Comparison of ENCODE assay signal across 9 cellular contexts in genomic region chr16:1408171-1408837, GRCh38. TPM values are rescaled to one million over a fixed set of nuclear protein-coding genes. Genes with fewer than 3 reads are reported as not detected.
DNase-seq lines count a peak whose midpoint lies in the region; ATAC-seq, FAIRE-seq and TF ChIP-seq lines count a peak whose summit lies in the region.
"Had no signal": no experiment of that assay in that cellular context is flagged by ENCODE, and none has a peak within 500 bp of the region (broad histone marks: within the 10 kb centered on the region; RNA-seq: fewer than 3 reads in every experiment).

No MANE protein-coding gene starts in this region.

- peak overlapping the region; percentile 60 for H3K4me2 ChIP-seq in endothelial cell of umbilical vein (ENCODE audit: insufficient read depth, low read length)

- ATAC-seq in GM19452 (IDR thresholded peaks at IDR 0.05; ENCODE audit: unreplicated experiment) = peak; percentile 69

- H3K27me3 ChIP-seq in NT2/D1 (ENCODE audit: insufficient read depth, insufficient read length) (no peaks in the 10 kb centered on the region), endothelial cell of umbilical vein (ENCODE audit: control insufficient read depth in 2 of 2, insufficient read depth in 2 of 2, low read length in 2 of 2) (no peaks in the 10 kb centered on the region)

- no peak overlapping the region for H3K27ac ChIP-seq in endothelial cell of umbilical vein (ENCODE audit: insufficient read depth, low read depth, low read length)

- POLR2A ChIA-PET in endothelial cell of umbilical vein (lab: Charles Lee) = interaction anchor here (0.5 kb wide), 1 partner anchor 215 kb away, joined by 3 read pairs; no protein-coding TSS in a partner anchor

- CTCF ChIA-PET in endothelial cell of umbilical vein (lab: Charles Lee) = interaction anchor here (1.0 to 2.0 kb wide), 3 partner anchors 13 to 86 kb away, joined by 3 to 6 read pairs (median 4); partner anchors contain the start of gene UQCC4

- H3K4me3 ChIP-seq in NT2/D1 (ENCODE audit: insufficient read length, low read depth) (peak overlapping the region; percentile 45), endothelial cell of umbilical vein (replicated peaks in 1 of 3; ENCODE audit: insufficient read depth in 1 of 3, low read depth in 1 of 3, low read length in 3 of 3) (peak overlapping the region; percentile 35 to 51 (median 46))

- no peak for TF ChIP-seq POLR2A in endothelial cell of umbilical vein (IDR thresholded peaks at IDR 0.05; ENCODE audit: low read depth, low read length)

- peak overlapping the region; percentile 84 for H2AFZ ChIP-seq in endothelial cell of umbilical vein (ENCODE audit: low read depth, low read length)

- H3K79me2 ChIP-seq in endothelial cell of umbilical vein (ENCODE audit: control insufficient read depth, insufficient read depth, low read length) = no peaks in the 10 kb centered on the region

- H3K9me1 ChIP-seq in endothelial cell of umbilical vein (replicated peaks; ENCODE audit: control insufficient read depth, extremely low read depth, insufficient read depth, low read length) = no peaks in the 10 kb centered on the region

- H3K9me3 ChIP-seq in NT2/D1 (ENCODE audit: insufficient read depth, low read length) (no peaks in the 10 kb centered on the region), endothelial cell of umbilical vein (replicated peaks; ENCODE audit: control insufficient read depth, insufficient read depth, low read length) (no peaks in the 10 kb centered on the region)

- dilution Hi-C loops in endothelial cell of umbilical vein (cut with MboI; ENCODE audit: extremely low pct_ligation_motif_present, low sequenced_read_pairs) = no loop called here

- DNase-seq in C1 segment of cervical spinal cord (lab: John Stamatoyannopoulos, UW) (peak; percentile 53 to 96 (median 91)), HT-29 (ENCODE audit: low spot score) (peak; percentile 85), NT2/D1 (ENCODE audit: low read depth, low spot score) (peak; percentile 63), activated T-cell treated with anti-CD3 and anti-CD28 coated beads for 1 hour (ENCODE audit: low read depth) (peak; percentile 99), endothelial cell of umbilical vein (ENCODE audit: low read depth, low spot score) (peak; percentile 92), middle frontal gyrus (ENCODE audit: extremely low spot score, low spot score) (peak; percentile 88)
- peak; percentile 89 to 92 for DNase-seq in stimulated activated CD8-positive, alpha-beta memory T cell treated with anti-CD3 and anti-CD28 coated beads, Interleukin-15, amount 100 ng/mL, for 4 hours (ENCODE audit: low read depth in 2 of 2)

- no peaks in the 10 kb centered on the region for H4K20me1 ChIP-seq in endothelial cell of umbilical vein (replicated peaks; ENCODE audit: control insufficient read depth, extremely low read depth, insufficient read depth, low read length)

- H3K9ac ChIP-seq in NT2/D1 (ENCODE audit: insufficient read length, low read depth) = peak overlapping the region; percentile 59
- H3K9ac ChIP-seq in endothelial cell of umbilical vein (replicated peaks; ENCODE audit: extremely low read depth, insufficient read depth, low read length) = peak overlapping the region; percentile 8

- peak; percentile 95 for FAIRE-seq in endothelial cell of umbilical vein (lab: Jason Lieb, UNC)

- intact Hi-C loops in endothelial cell of umbilical vein (cut with micrococcal nuclease) = loop anchor here (5.0 to 10.0 kb wide), 2 partner anchors 104 to 134 kb away; partner anchors contain the start of gene UBE2I

- no peak for TF ChIP-seq CTCF in endothelial cell of umbilical vein (IDR thresholded peaks at IDR 0.05; ENCODE audit: extremely low read depth in 1 of 2, insufficient read depth in 1 of 2, low read depth in 1 of 2, low read length in 2 of 2)

- H3K36me3 ChIP-seq in NT2/D1 (ENCODE audit: insufficient read depth, insufficient read length, low read length) (peaks cover 6% of the 10 kb centered on the region), endothelial cell of umbilical vein (ENCODE audit: control insufficient read depth in 2 of 2, extremely low read depth in 1 of 2, insufficient read depth in 2 of 2, low read length in 2 of 2) (peaks cover 0 to under 1% of the 10 kb centered on the region in 2 experiments)

- no TSS peak for BruUV-seq in endothelial cell of umbilical vein (replicated peaks; lab: Mats Ljungman, UMichigan)

- H3K4me1 ChIP-seq in NT2/D1 (ENCODE audit: insufficient read depth, insufficient read length) (peaks cover 7% of the 10 kb centered on the region), endothelial cell of umbilical vein (ENCODE audit: control insufficient read depth, extremely low read depth, insufficient read depth, low read length) (peaks cover 5% of the 10 kb centered on the region)

TF ChIP-seq in endothelial cell of umbilical vein, 7 proteins besides CTCF, POLR2A, EP300 and RAD21:
- TF ChIP-seq POLR2AphosphoS5 (IDR thresholded peaks at IDR 0.05; ENCODE audit: insufficient read depth, low read depth, low read length) (no peak), MAX (IDR thresholded peaks at IDR 0.05; ENCODE audit: insufficient read depth, insufficient read length) (peak; percentile 80), GATA2 (IDR thresholded peaks at IDR 0.05; ENCODE audit: insufficient read depth, insufficient read length, low read depth, low read length) (no peak)

RNA-seq across cellular contexts. Expression of gene UNKL, which starts 6.2 kb away (rescaled TPM):
- total RNA-seq in HT-29 (2014; rRNA removed; shearing (Covaris generic)) = 29.1 and 32.0 TPM in 2 replicates
- 32.8 and 33.0 TPM in 2 replicates for total RNA-seq in endothelial cell of umbilical vein
- polyA plus RNA-seq in endothelial cell of umbilical vein = 17.1 and 23.2 TPM in 2 replicates
- 8.8 and 12.4 TPM in 2 replicates for polyA plus RNA-seq in endothelial cell of umbilical vein (2011; cell fraction: cytosol; rRNA removed)
- polyA plus RNA-seq in endothelial cell of umbilical vein (2011; cell fraction: nucleus; rRNA removed) = 36.2 and 73.4 TPM in 2 replicates
- polyA plus RNA-seq in endothelial cell of umbilical vein (2012) = 9.9 and 13.5 TPM in 2 replicates
- polyA minus RNA-seq in endothelial cell of umbilical vein = 8.4 and 13.9 TPM in 2 replicates
- 35.3 TPM for polyA minus RNA-seq in endothelial cell of umbilical vein (2011; cell fraction: cytosol; rRNA and poly(A)+ RNA removed)
- polyA minus RNA-seq in endothelial cell of umbilical vein (2011; cell fraction: nucleus; rRNA and poly(A)+ RNA removed) = 13.5 and 18.4 TPM in 2 replicates

RNA-seq across cellular contexts. Expression of gene UQCC4, which starts 12.2 kb away (rescaled TPM):
- total RNA-seq in HT-29 (2014; rRNA removed; shearing (Covaris generic)) = 50.9 and 58.1 TPM in 2 replicates
- total RNA-seq in endothelial cell of umbilical vein = 13.4 and 15.1 TPM in 2 replicates
- 29.3 and 33.3 TPM in 2 replicates for polyA plus RNA-seq in endothelial cell of umbilical vein
- 24.0 and 25.1 TPM in 2 replicates for polyA plus RNA-seq in endothelial cell of umbilical vein (2011; cell fraction: cytosol; rRNA removed)
- polyA plus RNA-seq in endothelial cell of umbilical vein (2011; cell fraction: nucleus; rRNA removed) = 9.1 and 14.3 TPM in 2 replicates
- 16.5 and 17.9 TPM in 2 replicates for polyA plus RNA-seq in endothelial cell of umbilical vein (2012)
- polyA minus RNA-seq in endothelial cell of umbilical vein = 7.3 and 8.6 TPM in 2 replicates
- polyA minus RNA-seq in endothelial cell of umbilical vein (2011; cell fraction: cytosol; rRNA and poly(A)+ RNA removed) = 10.9 TPM
- 2.7 and 6.7 TPM in 2 replicates for polyA minus RNA-seq in endothelial cell of umbilical vein (2011; cell fraction: nucleus; rRNA and poly(A)+ RNA removed)

RNA-seq across cellular contexts. Expression of gene PERCC1, which starts 22.6 kb away (rescaled TPM):
- total RNA-seq in HT-29 (2014; rRNA removed; shearing (Covaris generic)) = 0.10 TPM in 1 of 2 replicates, not detected in the other
- total RNA-seq in endothelial cell of umbilical vein = not detected in 2 replicates
- not detected in 2 replicates for polyA plus RNA-seq in endothelial cell of umbilical vein
- polyA plus RNA-seq in endothelial cell of umbilical vein (2011; cell fraction: cytosol; rRNA removed) = not detected in 2 replicates
- polyA plus RNA-seq in endothelial cell of umbilical vein (2011; cell fraction: nucleus; rRNA removed) = not detected in 2 replicates
- polyA plus RNA-seq in endothelial cell of umbilical vein (2012) = not detected in 2 replicates
- not detected in 2 replicates for polyA minus RNA-seq in endothelial cell of umbilical vein
- not detected for polyA minus RNA-seq in endothelial cell of umbilical vein (2011; cell fraction: cytosol; rRNA and poly(A)+ RNA removed)
- not detected in 2 replicates for polyA minus RNA-seq in endothelial cell of umbilical vein (2011; cell fraction: nucleus; rRNA and poly(A)+ RNA removed)
- total RNA-seq: T-helper 1 cell treated with Interleukin-12 subunit alpha and Interleukin-12 subunit beta and Interleukin-4 antibody, amounts not matched to agents 30 ng/mL and 1 ng/mL, for 36 hours had no signal

RNA-seq across cellular contexts. Expression of gene CCDC154, which starts 36.1 kb away (rescaled TPM):
- total RNA-seq in HT-29 (2014; rRNA removed; shearing (Covaris generic)) = not detected in 2 replicates
- 0.25 and 0.75 TPM in 2 replicates for total RNA-seq in endothelial cell of umbilical vein
- 0.13 and 0.65 TPM in 2 replicates for polyA plus RNA-seq in endothelial cell of umbilical vein
- 0.13 TPM in 1 of 2 replicates, not detected in the other for polyA plus RNA-seq in endothelial cell of umbilical vein (2011; cell fraction: cytosol; rRNA removed)
- 1.7 and 2.5 TPM in 2 replicates for polyA plus RNA-seq in endothelial cell of umbilical vein (2011; cell fraction: nucleus; rRNA removed)
- 0.32 and 1.7 TPM in 2 replicates for polyA plus RNA-seq in endothelial cell of umbilical vein (2012)
- 1.4 TPM in 1 of 2 replicates, not detected in the other for polyA minus RNA-seq in endothelial cell of umbilical vein
- not detected for polyA minus RNA-seq in endothelial cell of umbilical vein (2011; cell fraction: cytosol; rRNA and poly(A)+ RNA removed)
- polyA minus RNA-seq in endothelial cell of umbilical vein (2011; cell fraction: nucleus; rRNA and poly(A)+ RNA removed) = 0.82 TPM in 1 of 2 replicates, not detected in the other

RNA-seq across cellular contexts. Expression of gene GNPTG, which starts 56.6 kb away (rescaled TPM):
- total RNA-seq in HT-29 (2014; rRNA removed; shearing (Covaris generic)) = 46.6 and 50.9 TPM in 2 replicates
- 51.6 and 56.3 TPM in 2 replicates for total RNA-seq in endothelial cell of umbilical vein
- 109 and 137 TPM in 2 replicates for polyA plus RNA-seq in endothelial cell of umbilical vein
- 88.9 and 119 TPM in 2 replicates for polyA plus RNA-seq in endothelial cell of umbilical vein (2011; cell fraction: cytosol; rRNA removed)
- polyA plus RNA-seq in endothelial cell of umbilical vein (2011; cell fraction: nucleus; rRNA removed) = 102 and 120 TPM in 2 replicates
- 29.8 and 51.0 TPM in 2 replicates for polyA plus RNA-seq in endothelial cell of umbilical vein (2012)
- polyA minus RNA-seq in endothelial cell of umbilical vein = 27.9 and 40.7 TPM in 2 replicates
- 17.3 TPM for polyA minus RNA-seq in endothelial cell of umbilical vein (2011; cell fraction: cytosol; rRNA and poly(A)+ RNA removed)
- 11.6 and 24.3 TPM in 2 replicates for polyA minus RNA-seq in endothelial cell of umbilical vein (2011; cell fraction: nucleus; rRNA and poly(A)+ RNA removed)
